Comparison of ENCODE assay signal across 33 cellular contexts in the genomic region with DNA sequence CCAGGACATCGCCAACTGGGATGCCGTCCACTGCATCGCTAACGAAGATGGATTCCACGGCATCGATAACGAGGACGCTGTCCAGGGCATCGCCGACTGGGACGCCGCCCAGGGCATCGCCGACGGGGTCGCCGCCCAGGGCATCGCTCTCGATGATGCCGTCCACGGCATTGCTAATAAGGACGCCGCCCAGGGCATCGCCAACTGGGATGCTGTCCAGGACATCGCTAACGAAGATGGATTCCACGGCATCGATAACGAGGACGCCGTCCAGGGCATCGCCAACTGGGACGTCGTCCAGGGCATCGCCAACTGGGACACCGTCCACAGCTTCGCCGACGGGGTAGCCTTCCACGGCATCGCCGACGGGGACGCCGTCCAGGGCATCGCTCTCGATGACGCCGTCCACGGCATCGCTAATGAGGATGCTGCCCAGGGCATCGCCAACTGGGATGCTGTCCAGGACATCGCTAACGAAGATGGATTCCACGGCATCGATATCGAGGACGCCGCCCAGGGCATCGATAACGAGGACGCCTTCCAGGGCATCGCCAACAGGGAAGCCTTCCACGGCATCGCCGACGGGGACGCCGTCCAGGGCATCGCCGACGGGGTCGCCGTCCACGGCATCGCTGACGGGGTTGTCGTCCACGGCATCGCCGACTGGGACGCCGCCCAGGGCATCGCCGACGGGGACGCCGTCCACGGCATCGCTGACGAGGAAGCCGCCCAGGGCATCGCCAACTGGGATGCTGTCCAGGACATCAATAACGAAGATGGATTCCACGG.
"Had no signal": no experiment of that assay in that cellular context is flagged by ENCODE, and none has a peak within 500 bp of the region (broad histone marks: within the 10 kb centered on the region; RNA-seq: fewer than 3 reads in every experiment).

No MANE protein-coding gene starts in this region.

- H3K4me3 Mint-ChIP-seq: activated B cell treated with CpG ODN at 0.5 μM for 24 hours; activated CD4-positive, alpha-beta memory T cell treated with anti-CD3 and anti-CD28 coated beads, Interleukin-2, amount 10 ng/mL, durations not matched to agents 7 days and 5 days; activated CD4-positive, alpha-beta T cell treated with anti-CD3 and anti-CD28 coated beads, Interleukin-2, amount 10 ng/mL, durations not matched to agents 24 days and 14 days; activated CD8-positive, alpha-beta memory T cell treated with anti-CD3 and anti-CD28 coated beads, Interleukin-2, amount 10 ng/mL, durations not matched to agents 7 days and 5 days; activated CD8-positive, alpha-beta T cell treated with anti-CD3 and anti-CD28 coated beads, Interleukin-2, amount 10 ng/mL, durations not matched to agents 7 days and 5 days; activated naive CD4-positive, alpha-beta T cell treated with anti-CD3 and anti-CD28 coated beads for 36 hours; activated naive CD8-positive, alpha-beta T cell treated with anti-CD3 and anti-CD28 coated beads for 36 hours; activated T-cell treated with anti-CD3 and anti-CD28 coated beads, Interleukin-2, amount 50 U/mL, for 24 hours; brain; central memory CD8-positive, alpha-beta T cell; T-helper 1 cell treated with Interleukin-12 subunit alpha and Interleukin-12 subunit beta and Interleukin-4 antibody, amounts not matched to agents 30 μg/mL and 1 μg/mL, for 36 hours; T-helper 2 cell treated with Interferon-gamma antibody and Interleukin-4, amounts not matched to agents 5 μg/mL and 100 μg/mL, for 36 hours had no signal

- H3K27me3 Mint-ChIP-seq: activated B cell treated with CpG ODN at 0.5 μM for 24 hours; activated CD4-positive, alpha-beta memory T cell treated with anti-CD3 and anti-CD28 coated beads, Interleukin-2, amount 10 ng/mL, durations not matched to agents 7 days and 5 days; activated CD4-positive, alpha-beta T cell treated with anti-CD3 and anti-CD28 coated beads, Interleukin-2, amount 10 ng/mL, durations not matched to agents 24 days and 14 days; activated CD8-positive, alpha-beta memory T cell treated with anti-CD3 and anti-CD28 coated beads, Interleukin-2, amount 10 ng/mL, durations not matched to agents 7 days and 5 days; activated naive CD8-positive, alpha-beta T cell treated with anti-CD3 and anti-CD28 coated beads for 36 hours; activated T-cell treated with anti-CD3 and anti-CD28 coated beads, Interleukin-2, amount 50 U/mL, for 24 hours; brain; central memory CD8-positive, alpha-beta T cell had no signal

- H3K9me3 ChIP-seq: adrenal gland, ascending aorta had no signal

- H3K27ac ChIP-seq: adrenal gland, ascending aorta, cardiac muscle cell, VCaP had no signal

- H3K36me3 Mint-ChIP-seq: activated CD8-positive, alpha-beta memory T cell treated with anti-CD3 and anti-CD28 coated beads, Interleukin-2, amount 10 ng/mL, durations not matched to agents 7 days and 5 days; activated naive CD8-positive, alpha-beta T cell treated with anti-CD3 and anti-CD28 coated beads for 36 hours; brain had no signal

- H3K4me3 ChIP-seq: adrenal gland, ascending aorta, cardiac muscle cell had no signal

- H3K4me1 Mint-ChIP-seq: activated B cell treated with CpG ODN at 0.5 μM for 24 hours; activated CD4-positive, alpha-beta memory T cell treated with anti-CD3 and anti-CD28 coated beads, Interleukin-2, amount 10 ng/mL, durations not matched to agents 7 days and 5 days; activated CD4-positive, alpha-beta T cell treated with anti-CD3 and anti-CD28 coated beads, Interleukin-2, amount 10 ng/mL, durations not matched to agents 24 days and 14 days; activated CD8-positive, alpha-beta memory T cell treated with anti-CD3 and anti-CD28 coated beads, Interleukin-2, amount 10 ng/mL, durations not matched to agents 7 days and 5 days; activated naive CD8-positive, alpha-beta T cell treated with anti-CD3 and anti-CD28 coated beads for 36 hours; brain; central memory CD8-positive, alpha-beta T cell had no signal

- DNase-seq: activated B cell treated with CpG ODN at 0.5 μM for 24 hours; activated CD4-positive, alpha-beta memory T cell treated with anti-CD3 and anti-CD28 coated beads, Interleukin-2, amount 10 ng/mL, durations not matched to agents 7 days and 5 days; activated CD4-positive, alpha-beta T cell treated with anti-CD3 and anti-CD28 coated beads for 4 hours; activated CD4-positive, alpha-beta T cell treated with anti-CD3 and anti-CD28 coated beads, Interleukin-2, amount 10 ng/mL, durations not matched to agents 24 days and 14 days; activated CD4-positive, alpha-beta T cell treated with anti-CD3 and anti-CD28 coated beads, Interleukin-2, amount 50 U/mL, for 48 hours; activated CD4-positive, CD25-positive, alpha-beta regulatory T cell treated with anti-CD3 and anti-CD28 coated beads, Interleukin-2, amount 50 U/mL, for 72 hours; activated CD8-positive, alpha-beta memory T cell treated with anti-CD3 and anti-CD28 coated beads for 24 hours; activated CD8-positive, alpha-beta memory T cell treated with anti-CD3 and anti-CD28 coated beads, Interleukin-2, amount 10 ng/mL, durations not matched to agents 7 days and 5 days; activated CD8-positive, alpha-beta memory T cell treated with anti-CD3 and anti-CD28 coated beads, Interleukin-2, amount 50 U/mL, for 48 hours; activated CD8-positive, alpha-beta T cell treated with anti-CD3 and anti-CD28 coated beads, Interleukin-2, amount 10 ng/mL, durations not matched to agents 7 days and 5 days; activated effector memory CD4-positive, alpha-beta T cell treated with anti-CD3 and anti-CD28 coated beads, Interleukin-2, amount 50 U/mL, for 16 hours; activated gamma-delta T cell treated with Interleukin-2 at 50 U/mL for 16 hours; activated naive CD4-positive, alpha-beta T cell; activated naive CD4-positive, alpha-beta T cell treated with anti-CD3 and anti-CD28 coated beads for 36 hours; activated naive CD4-positive, alpha-beta T cell treated with anti-CD3 and anti-CD28 coated beads, Interleukin-2, amount 50 U/mL, for 16 hours; activated naive CD8-positive, alpha-beta T cell treated with anti-CD3 and anti-CD28 coated beads for 36 hours; activated T-cell treated with anti-CD3 and anti-CD28 coated beads, Interleukin-2, amount 50 U/mL, for 24 hours; activated T-cell treated with anti-CD3 and anti-CD28 coated beads, Interleukin-2, amount 50 U/mL, for 48 hours; adrenal gland; amniotic stem cell; caudate nucleus; cerebellar nuclear complex; T-helper 1 cell; T-helper 2 cell; T-helper 9 cell had no signal

- H3K36me3 ChIP-seq: adrenal gland, ascending aorta, cardiac muscle cell had no signal

- ATAC-seq: activated CD8-positive, alpha-beta memory T cell treated with anti-CD3 and anti-CD28 coated beads, Interleukin-2, amount 10 ng/mL, durations not matched to agents 7 days and 5 days; activated CD8-positive, alpha-beta T cell treated with anti-CD3 and anti-CD28 coated beads, Interleukin-2, amount 10 ng/mL, durations not matched to agents 7 days and 5 days; activated naive CD4-positive, alpha-beta T cell treated with anti-CD3 and anti-CD28 coated beads, Interleukin-2, amount 50 U/mL, for 72 hours had no signal

- H3K27me3 ChIP-seq: adrenal gland, ascending aorta, cardiac muscle cell had no signal

- H3K9me3 Mint-ChIP-seq: activated CD4-positive, alpha-beta T cell treated with anti-CD3 and anti-CD28 coated beads, Interleukin-2, amount 10 ng/mL, durations not matched to agents 24 days and 14 days; activated naive CD8-positive, alpha-beta T cell treated with anti-CD3 and anti-CD28 coated beads for 36 hours; activated T-cell treated with anti-CD3 and anti-CD28 coated beads, Interleukin-2, amount 50 U/mL, for 24 hours; central memory CD8-positive, alpha-beta T cell had no signal

- H3K27ac Mint-ChIP-seq: activated B cell treated with CpG ODN at 0.5 μM for 24 hours; activated CD4-positive, alpha-beta memory T cell treated with anti-CD3 and anti-CD28 coated beads, Interleukin-2, amount 10 ng/mL, durations not matched to agents 7 days and 5 days; activated CD4-positive, alpha-beta T cell treated with anti-CD3 and anti-CD28 coated beads, Interleukin-2, amount 10 ng/mL, durations not matched to agents 24 days and 14 days; activated CD8-positive, alpha-beta memory T cell treated with anti-CD3 and anti-CD28 coated beads, Interleukin-2, amount 10 ng/mL, durations not matched to agents 7 days and 5 days; activated CD8-positive, alpha-beta T cell treated with anti-CD3 and anti-CD28 coated beads, Interleukin-2, amount 10 ng/mL, durations not matched to agents 7 days and 5 days; activated naive CD4-positive, alpha-beta T cell treated with anti-CD3 and anti-CD28 coated beads for 36 hours; activated naive CD4-positive, alpha-beta T cell treated with anti-CD3 and anti-CD28 coated beads, Interleukin-2, amount 50 U/mL, for 72 hours; activated naive CD8-positive, alpha-beta T cell treated with anti-CD3 and anti-CD28 coated beads for 36 hours; activated T-cell treated with anti-CD3 and anti-CD28 coated beads, Interleukin-2, amount 50 U/mL, for 24 hours; brain; T-helper 1 cell treated with Interleukin-12 subunit alpha and Interleukin-12 subunit beta and Interleukin-4 antibody, amounts not matched to agents 30 μg/mL and 1 μg/mL, for 36 hours; T-helper 2 cell treated with Interferon-gamma antibody and Interleukin-4, amounts not matched to agents 5 μg/mL and 100 μg/mL, for 36 hours had no signal

- H3K4me1 ChIP-seq: adrenal gland, ascending aorta had no signal
